In the genomic region with DNA sequence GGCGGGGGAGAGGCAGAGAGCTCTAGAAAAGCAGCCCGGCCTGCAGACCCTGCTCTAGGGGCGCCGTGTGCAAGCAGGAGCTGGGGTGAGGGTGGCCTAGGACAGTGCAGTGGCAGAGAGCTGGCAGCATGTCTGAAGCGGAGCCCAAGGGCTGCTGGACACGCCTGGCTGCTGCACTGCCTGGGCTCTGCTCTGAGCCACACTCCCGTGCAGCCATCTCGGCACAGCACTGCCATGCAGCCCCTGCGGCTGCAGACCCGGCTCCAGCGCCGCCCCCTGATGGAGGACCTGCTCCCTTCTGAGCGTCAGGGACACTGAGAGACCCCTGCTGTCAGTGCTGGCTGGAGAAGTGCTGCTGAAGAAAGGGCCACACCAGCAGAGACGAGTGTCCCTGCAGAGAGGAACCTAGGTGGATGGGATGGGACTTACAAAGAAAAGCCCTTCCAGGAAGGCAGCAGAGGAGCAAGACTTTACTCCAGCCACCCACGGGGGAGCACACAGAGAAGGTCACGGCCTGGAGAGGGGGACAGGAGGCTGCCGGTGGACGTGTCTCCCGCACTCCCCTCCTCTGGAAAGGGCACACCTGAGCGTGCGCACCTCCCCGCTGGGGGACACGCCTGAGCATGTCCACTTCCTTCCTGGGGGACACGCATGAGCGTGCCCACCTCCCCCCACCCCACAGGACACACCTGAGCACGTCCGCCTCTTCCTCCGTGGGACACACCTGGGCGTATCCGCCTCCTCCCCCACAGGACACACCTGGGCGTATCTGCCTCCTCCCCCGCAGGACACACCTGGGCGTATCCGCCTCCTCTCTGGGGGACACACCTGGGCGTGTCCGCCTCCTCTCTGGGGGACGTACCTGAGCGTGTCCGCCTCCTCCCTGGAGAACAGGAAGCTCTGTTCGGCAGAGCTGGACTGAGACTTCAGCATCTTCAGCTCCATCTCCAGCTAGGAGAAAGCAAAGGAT, we compare ENCODE assay signal across 10 cellular contexts.
DNase-seq lines count a peak whose midpoint lies in the region; ATAC-seq, FAIRE-seq and TF ChIP-seq lines count a peak whose summit lies in the region.
"Had no signal": no experiment of that assay in that cellular context is flagged by ENCODE, and none has a peak within 500 bp of the region (broad histone marks: within the 10 kb centered on the region; RNA-seq: fewer than 3 reads in every experiment).

No MANE protein-coding gene starts in this region.

- H3K9me2 ChIP-seq in SK-N-SH: no peaks in the 10 kb centered on the region

- TF ChIP-seq RAD21 in SK-N-SH (IDR thresholded peaks at IDR 0.05; ENCODE audit: low read length): no peak

- peak; percentile 79 for DNase-seq in GM12891 (ENCODE audit: insufficient read length, low spot score)
- peak; percentile 44 for DNase-seq in NAMALWA (ENCODE audit: low spot score)
- DNase-seq in left lung: peak; percentile 30 to 78
- no peak for DNase-seq in NCI-H510A (lab: John Stamatoyannopoulos, UW)
- no peak for DNase-seq in frontal cortex (ENCODE audit: low spot score in 2 of 2)
- no peak for DNase-seq in SK-N-SH
- no peak for DNase-seq in lower leg skin (ENCODE audit: low spot score in 2 of 2)
- DNase-seq: activated CD4-positive, CD25-positive, alpha-beta regulatory T cell treated with anti-CD3 and anti-CD28 coated beads, Interleukin-2, amount 50 U/mL, for 72 hours; NCI-H1417 had no signal

- TF ChIP-seq POLR2A in GM12891 (IDR thresholded peaks at IDR 0.05; ENCODE audit: low read depth, low read length) (no peak), lower leg skin (IDR thresholded peaks at IDR 0.05) (no peak)

- no peak overlapping the region for H3K9ac ChIP-seq in SK-N-SH

- TF ChIP-seq EP300 in SK-N-SH (IDR thresholded peaks at IDR 0.05; ENCODE audit: borderline replicate concordance in 1 of 2, low read depth in 1 of 2, low read length in 1 of 2): no peak

- POLR2A ChIA-PET in SK-N-SH (lab: Yijun Ruan, JAX): no interaction called here

- no peak overlapping the region for H2AFZ ChIP-seq in SK-N-SH (ENCODE audit: low read depth)

- H3K9me3 ChIP-seq in left lung (no peaks in the 10 kb centered on the region), SK-N-SH (no peaks in the 10 kb centered on the region)

- ATAC-seq in GM21526 (IDR thresholded peaks at IDR 0.05; ENCODE audit: low FRiP score, unreplicated experiment): peak; percentile 69
- ATAC-seq in left lung: no peak

- peaks cover 0 to 53% of the 10 kb centered on the region in 2 donors for H3K36me3 ChIP-seq in left lung
- H3K36me3 ChIP-seq in SK-N-SH (replicated peaks in 1 of 2; ENCODE audit: control insufficient read depth in 1 of 2, insufficient read depth in 2 of 2, low read length in 1 of 2): peaks cover 0 to 6% of the 10 kb centered on the region in 2 experiments

- H4K20me1 ChIP-seq in SK-N-SH (ENCODE audit: insufficient read depth): no peaks in the 10 kb centered on the region

- CTCF ChIA-PET in SK-N-SH (lab: Yijun Ruan, JAX): interaction anchor here (0.5 kb wide), 1 partner anchor 17 kb away, joined by 3 read pairs; no protein-coding TSS in a partner anchor

- H3K4me3 ChIP-seq in left lung (no peak overlapping the region), SK-N-SH (ENCODE audit: low read depth in 2 of 2, low read length in 1 of 2) (no peak overlapping the region), lower leg skin (ENCODE audit: low read depth, poor library complexity, severe bottlenecking) (no peak overlapping the region)

- no peaks in the 10 kb centered on the region for H3K4me1 ChIP-seq in left lung
- peaks cover 0 to 3% of the 10 kb centered on the region in 2 experiments; a peak in 1 of 4 replicates for H3K4me1 ChIP-seq in SK-N-SH (ENCODE audit: control insufficient read depth in 1 of 2, insufficient read depth in 2 of 2, low read depth in 1 of 2, low read length in 1 of 2)

- TF ChIP-seq CTCF in left lung (IDR thresholded peaks at IDR 0.05) (no peak), SK-N-SH (IDR thresholded peaks at IDR 0.05) (no peak), lower leg skin (IDR thresholded peaks at IDR 0.05) (no peak)

- FAIRE-seq in GM12891 (lab: Jason Lieb, UNC) (peak; percentile 92), frontal cortex (lab: Jason Lieb, UNC) (no peak)

- intact Hi-C loops in left lung (cut with DNase I): no loop called here
- intact Hi-C loops in lower leg skin (cut with DNase I; ENCODE audit: low total_unique reads): no loop called here

- H3K27ac ChIP-seq in left lung (no peak overlapping the region), SK-N-SH (ENCODE audit: low read depth in 2 of 2, low read length in 1 of 2) (no peak overlapping the region)

- 95% methylated on average over 33 of the region's 40 CpGs for WGBS in SK-N-SH (ENCODE audit: low lambda C conversion rate)
- 69 to 75% methylated on average over 40 of the region's 40 CpGs for WGBS in lower leg skin, 2 donors

- H3K79me2 ChIP-seq in SK-N-SH (ENCODE audit: insufficient read depth): no peaks in the 10 kb centered on the region

- H3K4me2 ChIP-seq in SK-N-SH: no peak overlapping the region

- peaks cover 6% of the 10 kb centered on the region for H3F3A ChIP-seq in SK-N-SH (replicated peaks; ENCODE audit: insufficient read depth)

- H3K27me3 ChIP-seq in left lung (no peaks in the 10 kb centered on the region), SK-N-SH (ENCODE audit: insufficient read depth) (no peaks in the 10 kb centered on the region)

TF ChIP-seq in GM12891, 5 proteins besides CTCF, POLR2A, EP300 and RAD21:
- TF ChIP-seq POLR2AphosphoS5 (IDR thresholded peaks at IDR 0.05; ENCODE audit: low read depth, low read length) (peak; percentile 90), SPI1 (IDR thresholded peaks at IDR 0.05; ENCODE audit: low read depth, low read length) (no peak)
TF ChIP-seq in GM12891: peak in this region for 1.

TF ChIP-seq in SK-N-SH, 30 proteins besides CTCF, POLR2A, EP300 and RAD21:
- TF ChIP-seq NRF1 (IDR thresholded peaks at IDR 0.05; ENCODE audit: low read depth, low read length): no peak
- TF ChIP-seq, protein P1, sequence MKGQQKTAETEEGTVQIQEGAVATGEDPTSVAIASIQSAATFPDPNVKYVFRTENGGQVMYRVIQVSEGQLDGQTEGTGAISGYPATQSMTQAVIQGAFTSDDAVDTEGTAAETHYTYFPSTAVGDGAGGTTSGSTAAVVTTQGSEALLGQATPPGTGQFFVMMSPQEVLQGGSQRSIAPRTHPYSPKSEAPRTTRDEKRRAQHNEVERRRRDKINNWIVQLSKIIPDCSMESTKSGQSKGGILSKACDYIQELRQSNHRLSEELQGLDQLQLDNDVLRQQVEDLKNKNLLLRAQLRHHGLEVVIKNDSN (IDR thresholded peaks at IDR 0.05; ENCODE audit: borderline replicate concordance, low read depth): no peak
- TF ChIP-seq, protein P2, sequence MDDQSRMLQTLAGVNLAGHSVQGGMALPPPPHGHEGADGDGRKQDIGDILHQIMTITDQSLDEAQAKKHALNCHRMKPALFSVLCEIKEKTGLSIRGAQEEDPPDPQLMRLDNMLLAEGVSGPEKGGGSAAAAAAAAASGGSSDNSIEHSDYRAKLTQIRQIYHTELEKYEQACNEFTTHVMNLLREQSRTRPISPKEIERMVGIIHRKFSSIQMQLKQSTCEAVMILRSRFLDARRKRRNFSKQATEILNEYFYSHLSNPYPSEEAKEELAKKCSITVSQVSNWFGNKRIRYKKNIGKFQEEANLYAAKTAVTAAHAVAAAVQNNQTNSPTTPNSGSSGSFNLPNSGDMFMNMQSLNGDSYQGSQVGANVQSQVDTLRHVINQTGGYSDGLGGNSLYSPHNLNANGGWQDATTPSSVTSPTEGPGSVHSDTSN (IDR thresholded peaks at IDR 0.05): no peak
- TF ChIP-seq, protein P3, sequence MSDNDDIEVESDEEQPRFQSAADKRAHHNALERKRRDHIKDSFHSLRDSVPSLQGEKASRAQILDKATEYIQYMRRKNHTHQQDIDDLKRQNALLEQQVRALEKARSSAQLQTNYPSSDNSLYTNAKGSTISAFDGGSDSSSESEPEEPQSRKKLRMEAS (IDR thresholded peaks at IDR 0.05; ENCODE audit: low read depth): no peak

Comparison
In these comparisons a context has a peak if more than half of its experiments do, and no peak if none do; other contexts are left out.
1. DNase-seq: peak in GM12891 (single experiment), NAMALWA (single experiment) and left lung (2 of 2); none in NCI-H510A (single experiment), frontal cortex (0 of 2), SK-N-SH (single experiment) and lower leg skin (0 of 2).